In genomic region chr22:49853981-49854791, GRCh38 we compare ENCODE assay signal across 8 cellular contexts. TPM values are rescaled to one million over a fixed set of nuclear protein-coding genes. Genes with fewer than 3 reads are reported as not detected.
A peak's percentile ranks its signal among the peaks of the same experiment; 100 is the strongest.
DNase-seq lines count a peak whose midpoint lies in the region; ATAC-seq lines count a peak whose summit lies in the region.

No MANE protein-coding gene starts in this region.

- 1% methylated on average over 99 of the region's 99 CpGs for WGBS in ectodermal cell, 2 experiments

- H3K4me3 Mint-ChIP-seq in CD4-positive, CD25-positive, alpha-beta regulatory T cell: peak overlapping the region; percentile 95 to 99 (median 96)

- peaks cover 7% of the 10 kb centered on the region for H3K36me3 Mint-ChIP-seq in CD4-positive, CD25-positive, alpha-beta regulatory T cell

- peak in 1 of 3 donors; percentile 39 for DNase-seq in CD4-positive, CD25-positive, alpha-beta regulatory T cell
- DNase-seq in SK-N-MC (ENCODE audit: low read depth, low spot score): no peak
- peak; percentile 23 for DNase-seq in midbrain (lab: John Stamatoyannopoulos, UW)
- no peak for DNase-seq in mesenteric fat pad (ENCODE audit: low spot score)
- no peak for DNase-seq in COR-L47 (lab: John Stamatoyannopoulos, UW)

- H3K27me3 Mint-ChIP-seq in CD4-positive, CD25-positive, alpha-beta regulatory T cell: peaks cover 16% of the 10 kb centered on the region

- peak overlapping the region; percentile 73 for H3K9ac ChIP-seq in SK-N-MC (ENCODE audit: insufficient read length)

- H3K36me3 ChIP-seq in CD4-positive, CD25-positive, alpha-beta regulatory T cell (ENCODE audit: control insufficient read depth, insufficient read depth, low read length): no peaks in the 10 kb centered on the region
- H3K36me3 ChIP-seq in SK-N-MC (ENCODE audit: insufficient read depth, low read length) (peaks cover 14% of the 10 kb centered on the region; the same call in 1 of the 2 replicates), ectodermal cell (ENCODE audit: control insufficient read depth, insufficient read depth, low read length) (no peaks in the 10 kb centered on the region)

- peak in 1 of 2 donors; percentile 5 for ATAC-seq in CD4-positive, CD25-positive, alpha-beta regulatory T cell (ENCODE audit: low read depth in 2 of 2)
- ATAC-seq in GM18907 (IDR thresholded peaks at IDR 0.05; ENCODE audit: unreplicated experiment): peak; percentile 29
- ATAC-seq in HG03135 (IDR thresholded peaks at IDR 0.05; ENCODE audit: unreplicated experiment): peak; percentile 21

- H3K4me1 ChIP-seq in CD4-positive, CD25-positive, alpha-beta regulatory T cell (ENCODE audit: control insufficient read depth, insufficient read depth, low read length, poor library complexity, severe bottlenecking): peaks cover 57% of the 10 kb centered on the region
- peaks cover 17% of the 10 kb centered on the region for H3K4me1 ChIP-seq in ectodermal cell (ENCODE audit: control insufficient read depth, insufficient read depth, low read length)

- H3K27ac Mint-ChIP-seq in CD4-positive, CD25-positive, alpha-beta regulatory T cell: peak overlapping the region; percentile 90 to 94 (median 93)

- peak overlapping the region; percentile 84 for H3K4me3 ChIP-seq in CD4-positive, CD25-positive, alpha-beta regulatory T cell (ENCODE audit: low read depth, low read length)
- H3K4me3 ChIP-seq in SK-N-MC (peak overlapping the region; percentile 76), ectodermal cell (ENCODE audit: insufficient read depth, low read depth, low read length) (peak overlapping the region; percentile 87)

- no peaks in the 10 kb centered on the region for H3K27me3 ChIP-seq in CD4-positive, CD25-positive, alpha-beta regulatory T cell (ENCODE audit: control insufficient read depth, insufficient read depth, low read length)
- H3K27me3 ChIP-seq in ectodermal cell (ENCODE audit: control insufficient read depth, insufficient read depth, low read length, poor library complexity, severe bottlenecking): peaks cover 40% of the 10 kb centered on the region

- H3K4me1 Mint-ChIP-seq in CD4-positive, CD25-positive, alpha-beta regulatory T cell: peaks cover 22 to 67% (median 43%) of the 10 kb centered on the region in 4 donors

- H3K9me3 ChIP-seq in CD4-positive, CD25-positive, alpha-beta regulatory T cell (ENCODE audit: control insufficient read depth in 2 of 2, low read length in 2 of 2): no peaks in the 10 kb centered on the region
- H3K9me3 ChIP-seq in SK-N-MC (ENCODE audit: low read depth, low read length): no peaks in the 10 kb centered on the region
- H3K9me3 ChIP-seq in ectodermal cell (ENCODE audit: control insufficient read depth, low read length): no peaks in the 10 kb centered on the region

- H3K9me3 Mint-ChIP-seq in CD4-positive, CD25-positive, alpha-beta regulatory T cell: peaks cover 0 to 2% (median 0%) of the 10 kb centered on the region in 7 donors

- peak overlapping the region; percentile 69 for H3K27ac ChIP-seq in CD4-positive, CD25-positive, alpha-beta regulatory T cell (ENCODE audit: insufficient read depth, low read length, poor library complexity, severe bottlenecking)
- peak overlapping the region; percentile 0; the same call in 1 of the 2 replicates for H3K27ac ChIP-seq in SK-N-MC
- peak overlapping the region; percentile 77 for H3K27ac ChIP-seq in ectodermal cell (ENCODE audit: insufficient read depth, low read depth, low read length, poor library complexity, severe bottlenecking)

RNA-seq across cellular contexts. Expression of gene ZBED4, which starts 0.5 kb away (rescaled TPM):
- total RNA-seq in CD4-positive, CD25-positive, alpha-beta regulatory T cell: 17.1 TPM
- 1 to 10 TPM; 6.1 to 7.4 (median 6.9) TPM for polyA plus RNA-seq in CD4-positive, CD25-positive, alpha-beta regulatory T cell
- 36.2 TPM for polyA plus RNA-seq in ectodermal cell (2013, experiment 1 of 4)
- 37.0 TPM for polyA plus RNA-seq in ectodermal cell (2013, experiment 2 of 4)
- polyA plus RNA-seq in ectodermal cell (2013, experiment 3 of 4): 27.4 TPM
- 28.7 TPM for polyA plus RNA-seq in ectodermal cell (2013, experiment 4 of 4)
- total RNA-seq in mesenteric fat pad: 10.4 TPM

RNA-seq across cellular contexts. Expression of gene BRD1, which starts 26.5 kb away (rescaled TPM):
- total RNA-seq in CD4-positive, CD25-positive, alpha-beta regulatory T cell: 133 TPM
- polyA plus RNA-seq in CD4-positive, CD25-positive, alpha-beta regulatory T cell: 1 to 10 TPM; 2.0 to 2.4 (median 2.2) TPM
- 38.7 TPM for polyA plus RNA-seq in ectodermal cell (2013, experiment 1 of 4)
- 46.9 TPM for polyA plus RNA-seq in ectodermal cell (2013, experiment 2 of 4)
- 34.8 TPM for polyA plus RNA-seq in ectodermal cell (2013, experiment 3 of 4)
- polyA plus RNA-seq in ectodermal cell (2013, experiment 4 of 4): 38.7 TPM
- total RNA-seq in mesenteric fat pad: 25.0 TPM

Comparison
In these comparisons a context has a peak if more than half of its experiments do, and no peak if none do; other contexts are left out.
1. H3K27ac ChIP-seq: peak in every context shown above with its lines; median percentile 77 in ectodermal cell; 69 in CD4-positive, CD25-positive, alpha-beta regulatory T cell; 0 in SK-N-MC.